Comparison of ENCODE assay signal across 17 cellular contexts in genomic region chr17:372157-373152, GRCh38.
"Had no signal": no experiment of that assay in that cellular context is flagged by ENCODE, and none has a peak within 500 bp of the region (broad histone marks: within the 10 kb centered on the region; RNA-seq: fewer than 3 reads in every experiment).

No MANE protein-coding gene starts in this region.

- H3K9me3 ChIP-seq: neutrophil, transverse colon had no signal

- H3K27ac Mint-ChIP-seq: activated T-helper 2 cell treated with anti-CD3 and anti-CD28 coated beads, Interferon-gamma antibody, Interleukin-2, Interleukin-4, amounts not matched to agents 10 μg/mL and 5 μg/mL and 100 μg/mL, durations not matched to agents 14 hours and 24 hours and 36 hours; naive thymus-derived CD4-positive, alpha-beta T cell; T-helper 2 cell treated with Interferon-gamma antibody and Interleukin-4, amounts not matched to agents 5 μg/mL and 100 μg/mL, for 36 hours had no signal

- ATAC-seq: naive thymus-derived CD4-positive, alpha-beta T cell had no signal

- H3K27ac ChIP-seq: cardiac muscle cell, coronary artery, esophagus muscularis mucosa, neutrophil had no signal

- H3K27me3 ChIP-seq: cardiac muscle cell, transverse colon had no signal

- H3K4me3 Mint-ChIP-seq: immature natural killer cell; naive thymus-derived CD4-positive, alpha-beta T cell; T-helper 2 cell treated with Interferon-gamma antibody and Interleukin-4, amounts not matched to agents 5 μg/mL and 100 μg/mL, for 36 hours had no signal

- DNase-seq: activated CD4-positive, alpha-beta T cell treated with anti-CD3 and anti-CD28 coated beads, Interleukin-2, amount 50 U/mL, for 4 hours; activated naive CD4-positive, alpha-beta T cell treated with anti-CD3 and anti-CD28 coated beads, Interleukin-2, amount 50 U/mL, for 16 hours; foreskin fibroblast; immature natural killer cell; naive thymus-derived CD4-positive, alpha-beta T cell; stimulated activated CD4-positive, alpha-beta T cell treated with anti-CD3 and anti-CD28 coated beads, Interleukin-4, amount 100 ng/mL, for 4 hours; stimulated activated CD8-positive, alpha-beta memory T cell treated with anti-CD3 and anti-CD28 coated beads, Interleukin-4, amount 100 ng/mL, for 48 hours; stimulated activated naive CD4-positive, alpha-beta T cell treated with Interleukin-2 at 50 U/mL for 16 hours; substantia nigra; SW 1271; transverse colon had no signal

- H3K36me3 ChIP-seq: cardiac muscle cell, esophagus muscularis mucosa, neutrophil, transverse colon had no signal

- H3K4me3 ChIP-seq: cardiac muscle cell, coronary artery, esophagus muscularis mucosa, transverse colon had no signal
